21 cellular contexts compared by ENCODE assay signal in genomic region chr10:63077800-63078199, GRCh38. TPM values are rescaled to one million over a fixed set of nuclear protein-coding genes. Genes with fewer than 3 reads are reported as not detected.
DNase-seq lines count a peak whose midpoint lies in the region; FAIRE-seq and TF ChIP-seq lines count a peak whose summit lies in the region.
"Had no signal": no experiment of that assay in that cellular context is flagged by ENCODE, and none has a peak within 500 bp of the region (broad histone marks: within the 10 kb centered on the region; RNA-seq: fewer than 3 reads in every experiment).

No MANE protein-coding gene starts in this region.

- H3K9me3 Mint-ChIP-seq in immature natural killer cell, result no peaks in the 10 kb centered on the region
- H3K9me3 Mint-ChIP-seq: CD4-positive, alpha-beta memory T cell; HFFc6 had no signal

- CTCF ChIA-PET in H1 (lab: Charles Lee; ENCODE audit: partially characterized antibody), result interaction anchor here (0.6 to 0.9 kb wide), 4 partner anchors 28 to 163 kb away, joined by 3 to 5 read pairs (median 3); no protein-coding TSS in a partner anchor

- peaks cover 0 to 4% (median 0%) of the 10 kb centered on the region in 3 donors for H3K27me3 Mint-ChIP-seq in immature natural killer cell (ENCODE audit: low read depth in 3 of 3)

- DNase-seq in GM03348 (ENCODE audit: low spot score) (peak; percentile 55), H54 (ENCODE audit: insufficient read length, low spot score) (no peak), H1 (ENCODE audit: low read depth in 1 of 2, low spot score in 2 of 2) (no peak), immature natural killer cell (no peak), GM13976 (ENCODE audit: low spot score) (no peak), tibial artery (no peak)
- no peak for DNase-seq in activated CD8-positive, alpha-beta memory T cell treated with anti-CD3 and anti-CD28 coated beads for 24 hours
- DNase-seq: 8988T; ACHN; C1 segment of cervical spinal cord; Calu3; CD4-positive, alpha-beta memory T cell; COR-L47; DMS53; DMS79 treated with DMSO at 0.1 percent for 48 hours; GF-D8; HFFc6 had no signal

- H3K4me1 Mint-ChIP-seq in immature natural killer cell, result no peaks in the 10 kb centered on the region

- H3K27me3 ChIP-seq in H1 (replicated peaks in 1 of 4; ENCODE audit: control insufficient read depth in 3 of 4, extremely low read depth in 1 of 4, insufficient read depth in 3 of 4, low read length in 3 of 4) (no peaks in the 10 kb centered on the region), tibial artery (peaks cover 0 to 3% of the 10 kb centered on the region in 2 donors)

- TF ChIP-seq CTCF in H1 (IDR thresholded peaks at IDR 0.05; ENCODE audit: control extremely low read depth in 1 of 3, insufficient read depth in 1 of 3, low read depth in 1 of 3, low read length in 3 of 3), result no peak
- TF ChIP-seq CTCF in GM13976 (IDR thresholded peaks at IDR 0.05; ENCODE audit: borderline replicate concordance, control extremely low read depth, extremely low read depth, insufficient read depth, missing control alignments), result no peak
- TF ChIP-seq CTCF in tibial artery (IDR thresholded peaks at IDR 0.05), result no peak

- TF ChIP-seq EP300 in H1 (IDR thresholded peaks at IDR 0.05; ENCODE audit: borderline replicate concordance in 1 of 2, low read depth in 2 of 2, low read length in 2 of 2), result no peak

- H3K4me3 Mint-ChIP-seq in immature natural killer cell, result no peak overlapping the region
- H3K4me3 Mint-ChIP-seq: CD4-positive, alpha-beta memory T cell; HFFc6 had no signal

- H3K4me1 ChIP-seq in H1 (replicated peaks in 1 of 4; ENCODE audit: control insufficient read depth in 3 of 4, insufficient read depth in 4 of 4, low read length in 3 of 4), result no peaks in the 10 kb centered on the region
- H3K4me1 ChIP-seq in tibial artery, result no peaks in the 10 kb centered on the region
- H3K4me1 ChIP-seq: A549 had no signal

- no peak overlapping the region for H3K4me2 ChIP-seq in H1 (ENCODE audit: insufficient read depth in 1 of 2, low read depth in 2 of 2, low read length in 2 of 2)
- H3K4me2 ChIP-seq: A549 had no signal

- H3K36me3 ChIP-seq in H1 (ENCODE audit: control insufficient read depth in 2 of 4, insufficient read depth in 4 of 4, low read length in 3 of 4) (no peaks in the 10 kb centered on the region), tibial artery (no peaks in the 10 kb centered on the region)
- H3K36me3 ChIP-seq: HAP-1 had no signal

- TF ChIP-seq RAD21 in H1 (IDR thresholded peaks at IDR 0.05 in 1 of 2, conservative IDR thresholded peaks at IDR 0.05 in 1 of 2; ENCODE audit: low read depth in 2 of 2, low read length in 2 of 2), result no peak

- H4K5ac ChIP-seq in H1 (ENCODE audit: insufficient read length, low read depth, low read length), result no peak overlapping the region

- H3K56ac ChIP-seq in H1 (replicated peaks; ENCODE audit: insufficient read length, low read depth, low read length), result no peak overlapping the region

- H2AK5ac ChIP-seq in H1 (ENCODE audit: low read depth, low read length), result no peak overlapping the region

- no peak overlapping the region for H2BK12ac ChIP-seq in H1 (ENCODE audit: low read depth, low read length)

- H2BK120ac ChIP-seq in H1 (replicated peaks; ENCODE audit: low read depth, low read length), result no peak overlapping the region

- POLR2A ChIA-PET in H1 (lab: Charles Lee; ENCODE audit: partially characterized antibody), result no interaction called here

- no peaks in the 10 kb centered on the region for H3K9me3 ChIP-seq in H1 (ENCODE audit: insufficient read depth in 2 of 2, low read depth in 1 of 2, low read length in 1 of 2)
- H3K9me3 ChIP-seq in tibial artery, result no peaks in the 10 kb centered on the region
- H3K9me3 ChIP-seq: A549, HAP-1 had no signal

- H3K4me3 ChIP-seq in H1 (ENCODE audit: extremely low read depth in 1 of 4, insufficient read depth in 2 of 4, low read depth in 3 of 4, low read length in 4 of 4), result no peak overlapping the region
- H3K4me3 ChIP-seq in tibial artery, result no peak overlapping the region
- H3K4me3 ChIP-seq: A549, GM12878, HAP-1 had no signal

- no peak overlapping the region for H3K23ac ChIP-seq in H1 (ENCODE audit: insufficient read length)

- in situ Hi-C loops in GM13976 (cut with MboI; ENCODE audit: low sequenced_read_pairs, unreplicated experiment), result loop anchor here (25.0 kb wide), 1 partner anchor 490 kb away; no protein-coding TSS in a partner anchor

- FAIRE-seq in H54 (lab: Jason Lieb, UNC), result peak; percentile 27
- FAIRE-seq in H1 (lab: Jason Lieb, UNC), result no peak
- FAIRE-seq: A549, GM12878, GM18507 had no signal

- no peak overlapping the region for H3K27ac Mint-ChIP-seq in immature natural killer cell
- H3K27ac Mint-ChIP-seq: HFFc6 had no signal

- H2AFZ ChIP-seq in H1 (ENCODE audit: low read length), result 0 out of 2 replicates have a peak overlapping the region, but pooled peaks have one; percentile 16

- intact Hi-C loops in tibial artery (cut with DNase I; ENCODE audit: low total_unique reads), result no loop called here

- no peak overlapping the region for H4K8ac ChIP-seq in H1 (ENCODE audit: extremely low read depth, insufficient read depth, low read length)

- 95% methylated on average over 4 of the region's 4 CpGs; no CpG with 5 or more reads in 1 of the 2 experiments for WGBS in H1 (ENCODE audit: extremely low coverage in 1 of 2, insufficient coverage in 1 of 2, insufficient read length in 1 of 2, insufficient replicate concordance in 2 of 2, low coverage in 1 of 2, low lambda C conversion rate in 2 of 2, missing lambda C conversion rate in 1 of 2), 2 experiments

- TF ChIP-seq POLR2A in H54 (IDR thresholded peaks at IDR 0.05; ENCODE audit: low read depth, low read length) (no peak), H1 (IDR thresholded peaks at IDR 0.05; ENCODE audit: control extremely low read depth in 1 of 2, low read depth in 2 of 2, low read length in 2 of 2) (no peak)

- no peak overlapping the region for H3K9ac ChIP-seq in H1 (replicated peaks in 1 of 4; ENCODE audit: extremely low read depth in 1 of 4, low read depth in 3 of 4, low read length in 3 of 4)

- H3K27ac ChIP-seq in H1 (ENCODE audit: low read depth, low read length) (no peak overlapping the region), tibial artery (no peak overlapping the region)
- H3K27ac ChIP-seq: A549 had no signal

- no peaks in the 10 kb centered on the region for H3K79me1 ChIP-seq in H1 (ENCODE audit: low read depth, low read length)

- no peak overlapping the region for H3K4ac ChIP-seq in H1 (replicated peaks; ENCODE audit: insufficient read length, low read depth, low read length)

- H4K20me1 ChIP-seq in H1 (replicated peaks in 1 of 2; ENCODE audit: control insufficient read depth in 1 of 2, insufficient read depth in 2 of 2, low read length in 2 of 2), result no peaks in the 10 kb centered on the region

- no peaks in the 10 kb centered on the region for H3K36me3 Mint-ChIP-seq in immature natural killer cell
- H3K36me3 Mint-ChIP-seq: CD4-positive, alpha-beta memory T cell had no signal

- H2BK5ac ChIP-seq in H1 (ENCODE audit: low read depth, low read length), result no peak overlapping the region

- H3K18ac ChIP-seq in H1 (ENCODE audit: extremely low read depth, low read length), result no peak overlapping the region

- no peak overlapping the region for H2BK20ac ChIP-seq in H1 (ENCODE audit: low read length)

- H3K23me2 ChIP-seq in H1 (ENCODE audit: low read depth, low read length), result no peaks in the 10 kb centered on the region

- no peak overlapping the region for H2BK15ac ChIP-seq in H1 (ENCODE audit: low read length)

- H4K91ac ChIP-seq in H1 (replicated peaks; ENCODE audit: insufficient read length, low read length), result no peak overlapping the region

- no peak overlapping the region for H3K14ac ChIP-seq in H1 (ENCODE audit: insufficient read length)

- H3K79me2 ChIP-seq in H1 (ENCODE audit: control insufficient read depth in 1 of 2, insufficient read depth in 2 of 2, low read length in 2 of 2), result no peaks in the 10 kb centered on the region

TF ChIP-seq in H1, 55 proteins besides CTCF, POLR2A, EP300 and RAD21:
- TF ChIP-seq TCF12 (IDR thresholded peaks at IDR 0.05; ENCODE audit: low read depth, low read length) (no peak), CHD1 (IDR thresholded peaks at IDR 0.05; ENCODE audit: low read depth, low read length) (no peak), CBX5 (IDR thresholded peaks at IDR 0.05; ENCODE audit: low read depth, low read length) (no peak), NANOG (IDR thresholded peaks at IDR 0.05; ENCODE audit: insufficient read depth, low read depth, low read length, poor library complexity, severe bottlenecking) (no peak), BACH1 (IDR thresholded peaks at IDR 0.05; ENCODE audit: low read length) (no peak), PHF8 (conservative IDR thresholded peaks at IDR 0.05; ENCODE audit: low read depth, low read length) (no peak), KDM5A (IDR thresholded peaks at IDR 0.05; ENCODE audit: low read length) (no peak), CEBPB (IDR thresholded peaks at IDR 0.05; ENCODE audit: low read depth, low read length) (no peak), JUND (IDR thresholded peaks at IDR 0.05; ENCODE audit: low read length) (no peak)

RNA-seq across cellular contexts. Expression of gene NRBF2, which starts 55.3 kb away (rescaled TPM):
- 29.9 and 30.0 TPM in 2 replicates for total RNA-seq in H1 (2021; fragmentation: NEBNext Ultra II Directional; extraction: Animal tissue kit (Norgen Biotek cat#: 25700))
- 6.3 and 11.0 TPM in 2 replicates for polyA plus RNA-seq in H1 (2011; rRNA removed)
- polyA plus RNA-seq in H1 (2011; cell fraction: cytosol; rRNA removed), result 13.3 TPM
- 6.4 TPM for polyA plus RNA-seq in H1 (2011; cell fraction: nucleus; rRNA removed)
- polyA plus RNA-seq in H1 (2012, experiment 1 of 2), result 18.2 to 24.5 TPM (median 20.8 TPM) in 4 replicates
- 5.7 TPM for polyA plus RNA-seq in H1 (2012, experiment 2 of 2)
- polyA plus RNA-seq in H1 (2013, experiment 1 of 2), result 33.3 TPM
- polyA plus RNA-seq in H1 (2013, experiment 2 of 2), result 32.9 TPM
- 8.8 and 12.6 TPM in 2 replicates for polyA minus RNA-seq in H1 (2011; rRNA and poly(A)+ RNA removed)
- 11.6 TPM for polyA minus RNA-seq in H1 (2011; cell fraction: cytosol; rRNA and poly(A)+ RNA removed)
- 13.5 TPM for polyA minus RNA-seq in H1 (2011; cell fraction: nucleus; rRNA and poly(A)+ RNA removed)
- polyA plus RNA-seq in immature natural killer cell, result 10 to 100 TPM; 15.4 to 31.2 (median 15.6) TPM
